18 cellular contexts compared by ENCODE assay signal in the genomic region with DNA sequence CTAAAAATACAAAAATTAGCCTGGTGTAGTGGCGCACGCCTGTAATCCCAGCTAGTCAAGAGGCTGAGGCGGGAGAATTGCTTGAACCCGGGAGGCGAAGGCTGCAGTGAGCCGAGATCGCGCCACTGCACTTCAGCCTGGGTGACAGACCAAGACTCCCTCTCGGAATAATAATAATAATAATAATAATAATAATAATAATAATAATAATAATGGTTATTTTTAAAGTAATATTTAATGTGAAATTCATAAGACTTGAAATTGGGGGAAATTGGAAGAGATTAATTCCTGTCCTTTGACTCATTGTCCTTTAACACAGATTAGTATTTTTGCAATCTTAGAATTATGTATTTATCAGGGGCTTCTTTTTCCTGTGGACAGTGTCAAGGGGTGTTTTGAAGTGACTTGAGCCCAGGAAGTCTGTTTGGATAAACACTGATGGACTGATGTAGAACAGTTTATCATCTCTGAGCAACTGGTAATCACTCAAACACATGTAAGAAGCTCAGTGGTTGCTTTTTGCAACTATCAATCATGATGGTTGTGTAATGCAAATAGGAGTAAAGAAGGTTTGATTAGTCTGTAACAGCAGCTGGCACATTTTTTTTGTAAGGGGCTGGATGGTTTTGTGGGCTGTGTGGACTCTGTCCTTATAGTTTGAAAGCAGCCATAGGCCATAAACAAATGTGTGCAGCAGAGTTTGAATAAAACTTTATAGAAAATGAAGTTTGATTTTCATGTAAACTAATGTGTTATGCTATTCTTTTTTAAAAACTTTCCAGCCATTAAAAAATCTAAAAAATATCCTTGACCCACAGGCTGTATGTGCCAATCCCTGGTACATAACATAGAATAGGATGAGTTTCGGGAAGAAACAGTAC.
A peak's percentile ranks its signal among the peaks of the same experiment; 100 is the strongest.
DNase-seq lines count a peak whose midpoint lies in the region; ATAC-seq, FAIRE-seq and TF ChIP-seq lines count a peak whose summit lies in the region.
"Had no signal": no experiment of that assay in that cellular context is flagged by ENCODE, and none has a peak within 500 bp of the region (broad histone marks: within the 10 kb centered on the region; RNA-seq: fewer than 3 reads in every experiment).

No MANE protein-coding gene starts in this region.

- no peak for FAIRE-seq in HTR-8/SVneo (lab: Jason Lieb, UNC)

- no peaks in the 10 kb centered on the region for H3K9me3 Mint-ChIP-seq in immature natural killer cell
- peaks cover 3% of the 10 kb centered on the region for H3K9me3 Mint-ChIP-seq in natural killer cell treated with Interleukin-12 subunit alpha and Interleukin-12 subunit beta and Interleukin-15 and Interleukin-18, amount 100 ng/mL, for 72 hours

- ATAC-seq in T-helper 17 cell (no peak), GM18520 (IDR thresholded peaks at IDR 0.05; ENCODE audit: unreplicated experiment) (no peak)
- no peak for ATAC-seq in natural killer cell treated with Interleukin-12 subunit alpha and Interleukin-12 subunit beta and Interleukin-15 and Interleukin-18, amount 100 ng/mL, for 72 hours

- no peaks in the 10 kb centered on the region for H3K27me3 Mint-ChIP-seq in T-helper 17 cell
- peaks cover 0 to 3% (median 1%) of the 10 kb centered on the region in 3 donors for H3K27me3 Mint-ChIP-seq in immature natural killer cell (ENCODE audit: low read depth in 3 of 3)
- H3K27me3 Mint-ChIP-seq in natural killer cell treated with Interleukin-12 subunit alpha and Interleukin-12 subunit beta and Interleukin-15 and Interleukin-18, amount 100 ng/mL, for 72 hours: no peaks in the 10 kb centered on the region
- H3K27me3 Mint-ChIP-seq: B cell; CD4-positive, alpha-beta memory T cell had no signal

- POLR2A ChIA-PET in HEK293T (lab: Yijun Ruan, JAX): no interaction called here

- H3K4me3 Mint-ChIP-seq in T-helper 17 cell (no peak overlapping the region), immature natural killer cell (no peak overlapping the region)
- no peak overlapping the region for H3K4me3 Mint-ChIP-seq in natural killer cell treated with Interleukin-12 subunit alpha and Interleukin-12 subunit beta and Interleukin-15 and Interleukin-18, amount 100 ng/mL, for 72 hours
- H3K4me3 Mint-ChIP-seq: B cell, IgD-negative memory B cell had no signal

- H3K27ac Mint-ChIP-seq in T-helper 17 cell: peak overlapping the region; percentile 24
- H3K27ac Mint-ChIP-seq in immature natural killer cell: peak overlapping the region in 4 of 6 donors; percentile 31 to 72 (median 64)
- H3K27ac Mint-ChIP-seq in natural killer cell treated with Interleukin-12 subunit alpha and Interleukin-12 subunit beta and Interleukin-15 and Interleukin-18, amount 100 ng/mL, for 72 hours: peak overlapping the region; percentile 50 to 68
- H3K27ac Mint-ChIP-seq: B cell, IgD-negative memory B cell had no signal

- peaks cover 53% of the 10 kb centered on the region for H3K4me1 Mint-ChIP-seq in T-helper 17 cell
- H3K4me1 Mint-ChIP-seq in immature natural killer cell: peaks cover 83 to 100% of the 10 kb centered on the region in 2 donors
- peaks cover 60% of the 10 kb centered on the region in 2 donors for H3K4me1 Mint-ChIP-seq in natural killer cell treated with Interleukin-12 subunit alpha and Interleukin-12 subunit beta and Interleukin-15 and Interleukin-18, amount 100 ng/mL, for 72 hours (ENCODE audit: low read depth in 2 of 2)

- CTCF ChIA-PET in HEK293T (lab: Yijun Ruan, JAX): no interaction called here

- DNase-seq in NCI-H82 (lab: John Stamatoyannopoulos, UW) (peak; percentile 9), NCI-H82 treated with DMSO at 0.1 percent for 48 hours (lab: John Stamatoyannopoulos, UW; ENCODE audit: unreplicated experiment) (no peak), T-helper 17 cell (no peak), immature natural killer cell (no peak), HTR-8/SVneo (ENCODE audit: insufficient read length, low spot score) (no peak), HEK293T (ENCODE audit: extremely low spot score) (no peak)
- no peak for DNase-seq in natural killer cell treated with Interleukin-12 subunit alpha and Interleukin-12 subunit beta and Interleukin-15 and Interleukin-18, amount 100 ng/mL, for 72 hours (ENCODE audit: low spot score)
- DNase-seq: 8988T; CD4-positive, alpha-beta memory T cell; MV-4-11; NCI-H187; NCI-H2107; NCI-H510A treated with DMSO at 0.1 percent for 48 hours; SJCRH30 had no signal

- H3K36me3 Mint-ChIP-seq in T-helper 17 cell (ENCODE audit: low read depth) (peaks cover under 1% of the 10 kb centered on the region), immature natural killer cell (no peaks in the 10 kb centered on the region)
- H3K36me3 Mint-ChIP-seq in natural killer cell treated with Interleukin-12 subunit alpha and Interleukin-12 subunit beta and Interleukin-15 and Interleukin-18, amount 100 ng/mL, for 72 hours: no peaks in the 10 kb centered on the region

- no peaks in the 10 kb centered on the region for H3K9me3 ChIP-seq in T-helper 17 cell (ENCODE audit: control insufficient read depth, low read length, poor library complexity, severe bottlenecking)
- H3K9me3 ChIP-seq: HAP-1, SJCRH30 had no signal

TF ChIP-seq in HEK293T, 16 proteins besides CTCF, POLR2A, EP300 and RAD21:
- TF ChIP-seq NFRKB (IDR thresholded peaks at IDR 0.05) (no peak), SUZ12 (IDR thresholded peaks at IDR 0.05) (no peak), L3MBTL2 (conservative IDR thresholded peaks at IDR 0.05) (no peak), BHLHE40 (IDR thresholded peaks at IDR 0.05; ENCODE audit: borderline replicate concordance) (no peak), TARDBP (IDR thresholded peaks at IDR 0.05) (no peak), HDGF (IDR thresholded peaks at IDR 0.05; ENCODE audit: borderline replicate concordance) (no peak), ELF4 (IDR thresholded peaks at IDR 0.05) (no peak), FOXA1 (IDR thresholded peaks at IDR 0.05) (no peak), ZNF384 (IDR thresholded peaks at IDR 0.05) (no peak), LEF1 (IDR thresholded peaks at IDR 0.05; ENCODE audit: borderline replicate concordance) (no peak), FOXK2 (IDR thresholded peaks at IDR 0.05) (no peak), CTBP1 (IDR thresholded peaks at IDR 0.05; ENCODE audit: borderline replicate concordance) (no peak), SP1 (IDR thresholded peaks at IDR 0.05) (no peak), ARNT (IDR thresholded peaks at IDR 0.05) (no peak)
- TF ChIP-seq, protein P1, sequence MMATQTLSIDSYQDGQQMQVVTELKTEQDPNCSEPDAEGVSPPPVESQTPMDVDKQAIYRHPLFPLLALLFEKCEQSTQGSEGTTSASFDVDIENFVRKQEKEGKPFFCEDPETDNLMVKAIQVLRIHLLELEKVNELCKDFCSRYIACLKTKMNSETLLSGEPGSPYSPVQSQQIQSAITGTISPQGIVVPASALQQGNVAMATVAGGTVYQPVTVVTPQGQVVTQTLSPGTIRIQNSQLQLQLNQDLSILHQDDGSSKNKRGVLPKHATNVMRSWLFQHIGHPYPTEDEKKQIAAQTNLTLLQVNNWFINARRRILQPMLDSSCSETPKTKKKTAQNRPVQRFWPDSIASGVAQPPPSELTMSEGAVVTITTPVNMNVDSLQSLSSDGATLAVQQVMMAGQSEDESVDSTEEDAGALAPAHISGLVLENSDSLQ (IDR thresholded peaks at IDR 0.05): no peak
